ENCODE assay signal across 16 cellular contexts in genomic region chr7:82428186-82428961, GRCh38. TPM values are rescaled to one million over a fixed set of nuclear protein-coding genes. Genes with fewer than 3 reads are reported as not detected.
DNase-seq lines count a peak whose midpoint lies in the region; ATAC-seq and TF ChIP-seq lines count a peak whose summit lies in the region.
"Had no signal": no experiment of that assay in that cellular context is flagged by ENCODE, and none has a peak within 500 bp of the region (broad histone marks: within the 10 kb centered on the region; RNA-seq: fewer than 3 reads in every experiment).

No MANE protein-coding gene starts in this region.

- peaks cover 1% of the 10 kb centered on the region for H3K4me1 Mint-ChIP-seq in activated CD4-positive, alpha-beta T cell treated with anti-CD3 and anti-CD28 coated beads, Interleukin-2, amount 10 ng/mL, durations not matched to agents 24 days and 14 days
- H3K4me1 Mint-ChIP-seq: activated CD8-positive, alpha-beta memory T cell treated with anti-CD3 and anti-CD28 coated beads, Interleukin-2, amount 10 ng/mL, durations not matched to agents 7 days and 5 days; naive thymus-derived CD4-positive, alpha-beta T cell had no signal

- H3K27ac ChIP-seq in spleen, result peak overlapping the region in 5 of 8 donors; percentile 20 to 54 (median 30)
- H3K27ac ChIP-seq: heart left ventricle, SK-N-MC, tibial artery had no signal

- H3K27me3 ChIP-seq in adipocyte (replicated peaks; ENCODE audit: control insufficient read depth, insufficient read depth, low read length) (no peaks in the 10 kb centered on the region), spleen (replicated peaks in 1 of 7) (no peaks in the 10 kb centered on the region)
- H3K27me3 ChIP-seq: heart left ventricle, tibial artery had no signal

- intact Hi-C loops in spleen (cut with DNase I; ENCODE audit: low total_unique reads), result no loop called here
- intact Hi-C loops in activated CD4-positive, alpha-beta T cell treated with anti-CD3 and anti-CD28 coated beads, Interleukin-2, amount 10 ng/mL, durations not matched to agents 24 days and 14 days (cut with micrococcal nuclease), result no loop called here

- H3K36me3 ChIP-seq in adipocyte (ENCODE audit: control insufficient read depth, insufficient read depth, low read length, severe bottlenecking) (no peaks in the 10 kb centered on the region), spleen (no peaks in the 10 kb centered on the region)
- H3K36me3 ChIP-seq: heart left ventricle, tibial artery had no signal

- no peaks in the 10 kb centered on the region for H3K9me3 Mint-ChIP-seq in activated CD4-positive, alpha-beta T cell treated with anti-CD3 and anti-CD28 coated beads, Interleukin-2, amount 10 ng/mL, durations not matched to agents 24 days and 14 days

- no peak overlapping the region for H3K27ac Mint-ChIP-seq in activated CD4-positive, alpha-beta T cell treated with anti-CD3 and anti-CD28 coated beads, Interleukin-2, amount 10 ng/mL, durations not matched to agents 24 days and 14 days
- H3K27ac Mint-ChIP-seq: activated CD8-positive, alpha-beta memory T cell treated with anti-CD3 and anti-CD28 coated beads, Interleukin-2, amount 10 ng/mL, durations not matched to agents 7 days and 5 days; naive thymus-derived CD4-positive, alpha-beta T cell had no signal

- TF ChIP-seq POLR2A in spleen (IDR thresholded peaks at IDR 0.05), result no peak

- H3K27me3 Mint-ChIP-seq in activated CD4-positive, alpha-beta T cell treated with anti-CD3 and anti-CD28 coated beads, Interleukin-2, amount 10 ng/mL, durations not matched to agents 24 days and 14 days, result no peaks in the 10 kb centered on the region
- H3K27me3 Mint-ChIP-seq: activated CD8-positive, alpha-beta memory T cell treated with anti-CD3 and anti-CD28 coated beads, Interleukin-2, amount 10 ng/mL, durations not matched to agents 7 days and 5 days; naive thymus-derived CD4-positive, alpha-beta T cell had no signal

- 55 to 80% (median 67%) methylated on average over 2 of the region's 2 CpGs for WGBS in spleen, 5 donors

- no peak for ATAC-seq in HG02884 (IDR thresholded peaks at IDR 0.05; ENCODE audit: unreplicated experiment)
- ATAC-seq: activated CD8-positive, alpha-beta memory T cell treated with anti-CD3 and anti-CD28 coated beads, Interleukin-2, amount 10 ng/mL, durations not matched to agents 7 days and 5 days; K562; left colon; naive thymus-derived CD4-positive, alpha-beta T cell had no signal

- DNase-seq in H4 (ENCODE audit: low spot score), result peak; percentile 54
- peak; percentile 69 for DNase-seq in adipocyte (ENCODE audit: low read depth)
- peak; percentile 71 for DNase-seq in fibroblast of mammary gland (ENCODE audit: low read depth)
- DNase-seq in spleen, result no peak
- DNase-seq in activated CD4-positive, alpha-beta T cell treated with anti-CD3 and anti-CD28 coated beads, Interleukin-2, amount 10 ng/mL, durations not matched to agents 24 days and 14 days, result no peak
- DNase-seq in GOT3 (lab: John Stamatoyannopoulos, UW), result no peak
- DNase-seq: activated CD8-positive, alpha-beta memory T cell treated with anti-CD3 and anti-CD28 coated beads, Interleukin-2, amount 10 ng/mL, durations not matched to agents 7 days and 5 days; heart left ventricle; left colon; naive thymus-derived CD4-positive, alpha-beta T cell; NCI-H1417 treated with DMSO at 0.1 percent for 48 hours; NCI-H345; tibial artery had no signal

- H3K4me3 Mint-ChIP-seq in activated CD4-positive, alpha-beta T cell treated with anti-CD3 and anti-CD28 coated beads, Interleukin-2, amount 10 ng/mL, durations not matched to agents 24 days and 14 days, result no peak overlapping the region
- H3K4me3 Mint-ChIP-seq: activated CD8-positive, alpha-beta memory T cell treated with anti-CD3 and anti-CD28 coated beads, Interleukin-2, amount 10 ng/mL, durations not matched to agents 7 days and 5 days; naive thymus-derived CD4-positive, alpha-beta T cell had no signal

- no peak for TF ChIP-seq CTCF in fibroblast of mammary gland (conservative IDR thresholded peaks at IDR 0.05; ENCODE audit: control insufficient read depth, insufficient read depth, low read depth, low read length)
- TF ChIP-seq CTCF in spleen (IDR thresholded peaks at IDR 0.05 in 8 of 11, conservative IDR thresholded peaks at IDR 0.05 in 3 of 11), result no peak

- H3K9ac ChIP-seq in adipocyte (ENCODE audit: low read length), result no peak overlapping the region

- H3K4me1 ChIP-seq in adipocyte (ENCODE audit: control insufficient read depth, insufficient read depth, low read length), result peaks cover 14% of the 10 kb centered on the region
- no peaks in the 10 kb centered on the region for H3K4me1 ChIP-seq in spleen
- H3K4me1 ChIP-seq: tibial artery had no signal

- H3K9me3 ChIP-seq in adipocyte (ENCODE audit: control insufficient read depth, low read length) (no peaks in the 10 kb centered on the region), spleen (no peaks in the 10 kb centered on the region)
- H3K9me3 ChIP-seq: heart left ventricle, tibial artery had no signal

- H3K36me3 Mint-ChIP-seq in activated CD4-positive, alpha-beta T cell treated with anti-CD3 and anti-CD28 coated beads, Interleukin-2, amount 10 ng/mL, durations not matched to agents 24 days and 14 days (ENCODE audit: low read depth), result no peaks in the 10 kb centered on the region
- H3K36me3 Mint-ChIP-seq: activated CD8-positive, alpha-beta memory T cell treated with anti-CD3 and anti-CD28 coated beads, Interleukin-2, amount 10 ng/mL, durations not matched to agents 7 days and 5 days; naive thymus-derived CD4-positive, alpha-beta T cell had no signal

- no peak overlapping the region for H3K4me3 ChIP-seq in adipocyte (ENCODE audit: low read length)
- H3K4me3 ChIP-seq in fibroblast of mammary gland (ENCODE audit: control insufficient read depth, low read depth, low read length), result no peak overlapping the region
- H3K4me3 ChIP-seq in spleen, result peak overlapping the region in 2 of 8 donors; percentile 19 to 22
- H3K4me3 ChIP-seq: K562, SK-N-MC, tibial artery had no signal

RNA-seq across cellular contexts. Expression of gene CACNA2D1, which starts 15.2 kb away (rescaled TPM):
- 28.0 and 33.2 TPM in 2 replicates for total RNA-seq in H4 (2014; rRNA removed; shearing (Covaris generic))
- 10 to 100 TPM; 12.3 to 24.0 (median 18.2) TPM for total RNA-seq in spleen
- polyA plus RNA-seq in spleen, result 1 to 10 TPM; 1.7 to 2.5 (median 1.9) TPM
- not detected in 2 replicates for total RNA-seq in activated CD4-positive, alpha-beta T cell treated with anti-CD3 and anti-CD28 coated beads, Interleukin-2, amount 10 ng/mL, durations not matched to agents 24 days and 14 days
- total RNA-seq: naive thymus-derived CD4-positive, alpha-beta T cell had no signal
- polyA plus RNA-seq: K562; naive thymus-derived CD4-positive, alpha-beta T cell had no signal

Comparison
In these comparisons a context has a peak if more than half of its experiments do, and no peak if none do; other contexts are left out.
1. DNase-seq: peak in H4 (single experiment), adipocyte (single experiment) and fibroblast of mammary gland (single experiment); none in spleen (single experiment), activated CD4-positive, alpha-beta T cell treated with anti-CD3 and anti-CD28 coated beads, Interleukin-2, amount 10 ng/mL, durations not matched to agents 24 days and 14 days (single experiment) and GOT3 (single experiment).
2. RNA of gene CACNA2D1, which starts 15.2 kb away (total RNA-seq): 28.0 to 33.2 TPM in H4 and 12.3 to 24.0 TPM in spleen; not detected in activated CD4-positive, alpha-beta T cell treated with anti-CD3 and anti-CD28 coated beads, Interleukin-2, amount 10 ng/mL, durations not matched to agents 24 days and 14 days; every median in the first group is over 10 times any median in the second.